1 cellular context compared by ENCODE assay signal in genomic region chr16:1325673-1326371, GRCh38.
TF ChIP-seq lines count a peak whose summit lies in the region.

No MANE protein-coding gene starts in this region.

TF ChIP-seq in HepG2, 621 proteins besides CTCF, POLR2A, EP300 and RAD21 (continues in another document):
- TF ChIP-seq PHF20 (CRISPR knock-in tag; IDR thresholded peaks at IDR 0.05) (no peak), ZNF790 (CRISPR knock-in tag; IDR thresholded peaks at IDR 0.05; ENCODE audit: borderline replicate concordance) (no peak), SMARCE1 (IDR thresholded peaks at IDR 0.05; ENCODE audit: borderline replicate concordance) (no peak), FOXK2 (IDR thresholded peaks at IDR 0.05) (no peak), ZFP36 (IDR thresholded peaks at IDR 0.05; ENCODE audit: borderline replicate concordance, low read depth, low read length, partially characterized antibody) (no peak), ZSCAN21 (CRISPR knock-in tag; IDR thresholded peaks at IDR 0.05; ENCODE audit: borderline replicate concordance) (no peak), EHMT2 (IDR thresholded peaks at IDR 0.05; ENCODE audit: borderline replicate concordance, low read depth, low read length) (no peak), ZNF205 (CRISPR knock-in tag; IDR thresholded peaks at IDR 0.05) (no peak), BCL3 (CRISPR knock-in tag; IDR thresholded peaks at IDR 0.05) (no peak), NR2C2 (CRISPR knock-in tag; IDR thresholded peaks at IDR 0.05; ENCODE audit: borderline replicate concordance) (no peak), ZNF570 (CRISPR knock-in tag; IDR thresholded peaks at IDR 0.05; ENCODE audit: borderline replicate concordance) (no peak), HCFC1 (IDR thresholded peaks at IDR 0.05; ENCODE audit: low read depth, low read length) (no peak), KDM5A (IDR thresholded peaks at IDR 0.05; ENCODE audit: borderline replicate concordance, low read length) (no peak), PCBP1 (IDR thresholded peaks at IDR 0.05; ENCODE audit: borderline replicate concordance, low read depth, low read length) (no peak), DBP (CRISPR knock-in tag; IDR thresholded peaks at IDR 0.05; ENCODE audit: not compliant biosample characterization) (no peak), THAP8 (CRISPR knock-in tag; IDR thresholded peaks at IDR 0.05; ENCODE audit: borderline replicate concordance) (no peak), ZFAT (CRISPR knock-in tag; conservative IDR thresholded peaks at IDR 0.05) (no peak), ZNF816 (CRISPR knock-in tag; IDR thresholded peaks at IDR 0.05; ENCODE audit: borderline replicate concordance) (no peak), KDM2A (CRISPR knock-in tag; IDR thresholded peaks at IDR 0.05; ENCODE audit: borderline replicate concordance, low read depth) (peak; percentile 33; the same call in 1 of the 2 replicates), RELA (CRISPR knock-in tag; IDR thresholded peaks at IDR 0.05) (no peak), PAF1 (CRISPR knock-in tag; IDR thresholded peaks at IDR 0.05) (0 out of 2 replicates have a peak, but pooled peaks have one; percentile 16), ZNF747 (CRISPR knock-in tag; IDR thresholded peaks at IDR 0.05; ENCODE audit: borderline replicate concordance) (no peak), ZNF33B (CRISPR knock-in tag; IDR thresholded peaks at IDR 0.05) (no peak), ISL2 (CRISPR knock-in tag; IDR thresholded peaks at IDR 0.05) (no peak), ZNF619 (CRISPR knock-in tag; IDR thresholded peaks at IDR 0.05) (no peak), NR2F2 (IDR thresholded peaks at IDR 0.05; ENCODE audit: borderline replicate concordance, low read depth) (no peak), AKAP8 (CRISPR knock-in tag; IDR thresholded peaks at IDR 0.05) (peak; percentile 79; the same call in 1 of the 2 replicates), MEIS1 (CRISPR knock-in tag; IDR thresholded peaks at IDR 0.05; ENCODE audit: borderline replicate concordance) (no peak), AGO2 (optimal IDR thresholded peaks at IDR 0.05; ENCODE audit: low read depth, low read length) (peak; percentile 99), ZNF614 (CRISPR knock-in tag; IDR thresholded peaks at IDR 0.05; ENCODE audit: borderline replicate concordance) (no peak), ZNF432 (CRISPR knock-in tag; IDR thresholded peaks at IDR 0.05; ENCODE audit: borderline replicate concordance) (no peak), ZC3H13 (CRISPR knock-in tag; IDR thresholded peaks at IDR 0.05) (peak; percentile 25; the same call in 1 of the 2 replicates), SNAPC4 (CRISPR knock-in tag; IDR thresholded peaks at IDR 0.05) (no peak), ZNF530 (CRISPR knock-in tag; IDR thresholded peaks at IDR 0.05; ENCODE audit: low read depth) (no peak), BORCS8-MEF2B (CRISPR knock-in tag; IDR thresholded peaks at IDR 0.05) (0 out of 2 replicates have a peak, but pooled peaks have one; percentile 30), ZNF589 (CRISPR knock-in tag; conservative IDR thresholded peaks at IDR 0.05) (no peak), HDAC2 (CRISPR knock-in tag; IDR thresholded peaks at IDR 0.05) (no peak)
- TF ChIP-seq, protein P1, sequence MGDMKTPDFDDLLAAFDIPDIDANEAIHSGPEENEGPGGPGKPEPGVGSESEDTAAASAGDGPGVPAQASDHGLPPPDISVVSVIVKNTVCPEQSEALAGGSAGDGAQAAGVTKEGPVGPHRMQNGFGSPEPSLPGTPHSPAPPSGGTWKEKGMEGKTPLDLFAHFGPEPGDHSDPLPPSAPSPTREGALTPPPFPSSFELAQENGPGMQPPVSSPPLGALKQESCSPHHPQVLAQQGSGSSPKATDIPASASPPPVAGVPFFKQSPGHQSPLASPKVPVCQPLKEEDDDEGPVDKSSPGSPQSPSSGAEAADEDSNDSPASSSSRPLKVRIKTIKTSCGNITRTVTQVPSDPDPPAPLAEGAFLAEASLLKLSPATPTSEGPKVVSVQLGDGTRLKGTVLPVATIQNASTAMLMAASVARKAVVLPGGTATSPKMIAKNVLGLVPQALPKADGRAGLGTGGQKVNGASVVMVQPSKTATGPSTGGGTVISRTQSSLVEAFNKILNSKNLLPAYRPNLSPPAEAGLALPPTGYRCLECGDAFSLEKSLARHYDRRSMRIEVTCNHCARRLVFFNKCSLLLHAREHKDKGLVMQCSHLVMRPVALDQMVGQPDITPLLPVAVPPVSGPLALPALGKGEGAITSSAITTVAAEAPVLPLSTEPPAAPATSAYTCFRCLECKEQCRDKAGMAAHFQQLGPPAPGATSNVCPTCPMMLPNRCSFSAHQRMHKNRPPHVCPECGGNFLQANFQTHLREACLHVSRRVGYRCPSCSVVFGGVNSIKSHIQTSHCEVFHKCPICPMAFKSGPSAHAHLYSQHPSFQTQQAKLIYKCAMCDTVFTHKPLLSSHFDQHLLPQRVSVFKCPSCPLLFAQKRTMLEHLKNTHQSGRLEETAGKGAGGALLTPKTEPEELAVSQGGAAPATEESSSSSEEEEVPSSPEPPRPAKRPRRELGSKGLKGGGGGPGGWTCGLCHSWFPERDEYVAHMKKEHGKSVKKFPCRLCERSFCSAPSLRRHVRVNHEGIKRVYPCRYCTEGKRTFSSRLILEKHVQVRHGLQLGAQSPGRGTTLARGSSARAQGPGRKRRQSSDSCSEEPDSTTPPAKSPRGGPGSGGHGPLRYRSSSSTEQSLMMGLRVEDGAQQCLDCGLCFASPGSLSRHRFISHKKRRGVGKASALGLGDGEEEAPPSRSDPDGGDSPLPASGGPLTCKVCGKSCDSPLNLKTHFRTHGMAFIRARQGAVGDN (CRISPR knock-in tag; IDR thresholded peaks at IDR 0.05): peak; percentile 29; the same call in 1 of the 2 replicates
- TF ChIP-seq, protein P2, sequence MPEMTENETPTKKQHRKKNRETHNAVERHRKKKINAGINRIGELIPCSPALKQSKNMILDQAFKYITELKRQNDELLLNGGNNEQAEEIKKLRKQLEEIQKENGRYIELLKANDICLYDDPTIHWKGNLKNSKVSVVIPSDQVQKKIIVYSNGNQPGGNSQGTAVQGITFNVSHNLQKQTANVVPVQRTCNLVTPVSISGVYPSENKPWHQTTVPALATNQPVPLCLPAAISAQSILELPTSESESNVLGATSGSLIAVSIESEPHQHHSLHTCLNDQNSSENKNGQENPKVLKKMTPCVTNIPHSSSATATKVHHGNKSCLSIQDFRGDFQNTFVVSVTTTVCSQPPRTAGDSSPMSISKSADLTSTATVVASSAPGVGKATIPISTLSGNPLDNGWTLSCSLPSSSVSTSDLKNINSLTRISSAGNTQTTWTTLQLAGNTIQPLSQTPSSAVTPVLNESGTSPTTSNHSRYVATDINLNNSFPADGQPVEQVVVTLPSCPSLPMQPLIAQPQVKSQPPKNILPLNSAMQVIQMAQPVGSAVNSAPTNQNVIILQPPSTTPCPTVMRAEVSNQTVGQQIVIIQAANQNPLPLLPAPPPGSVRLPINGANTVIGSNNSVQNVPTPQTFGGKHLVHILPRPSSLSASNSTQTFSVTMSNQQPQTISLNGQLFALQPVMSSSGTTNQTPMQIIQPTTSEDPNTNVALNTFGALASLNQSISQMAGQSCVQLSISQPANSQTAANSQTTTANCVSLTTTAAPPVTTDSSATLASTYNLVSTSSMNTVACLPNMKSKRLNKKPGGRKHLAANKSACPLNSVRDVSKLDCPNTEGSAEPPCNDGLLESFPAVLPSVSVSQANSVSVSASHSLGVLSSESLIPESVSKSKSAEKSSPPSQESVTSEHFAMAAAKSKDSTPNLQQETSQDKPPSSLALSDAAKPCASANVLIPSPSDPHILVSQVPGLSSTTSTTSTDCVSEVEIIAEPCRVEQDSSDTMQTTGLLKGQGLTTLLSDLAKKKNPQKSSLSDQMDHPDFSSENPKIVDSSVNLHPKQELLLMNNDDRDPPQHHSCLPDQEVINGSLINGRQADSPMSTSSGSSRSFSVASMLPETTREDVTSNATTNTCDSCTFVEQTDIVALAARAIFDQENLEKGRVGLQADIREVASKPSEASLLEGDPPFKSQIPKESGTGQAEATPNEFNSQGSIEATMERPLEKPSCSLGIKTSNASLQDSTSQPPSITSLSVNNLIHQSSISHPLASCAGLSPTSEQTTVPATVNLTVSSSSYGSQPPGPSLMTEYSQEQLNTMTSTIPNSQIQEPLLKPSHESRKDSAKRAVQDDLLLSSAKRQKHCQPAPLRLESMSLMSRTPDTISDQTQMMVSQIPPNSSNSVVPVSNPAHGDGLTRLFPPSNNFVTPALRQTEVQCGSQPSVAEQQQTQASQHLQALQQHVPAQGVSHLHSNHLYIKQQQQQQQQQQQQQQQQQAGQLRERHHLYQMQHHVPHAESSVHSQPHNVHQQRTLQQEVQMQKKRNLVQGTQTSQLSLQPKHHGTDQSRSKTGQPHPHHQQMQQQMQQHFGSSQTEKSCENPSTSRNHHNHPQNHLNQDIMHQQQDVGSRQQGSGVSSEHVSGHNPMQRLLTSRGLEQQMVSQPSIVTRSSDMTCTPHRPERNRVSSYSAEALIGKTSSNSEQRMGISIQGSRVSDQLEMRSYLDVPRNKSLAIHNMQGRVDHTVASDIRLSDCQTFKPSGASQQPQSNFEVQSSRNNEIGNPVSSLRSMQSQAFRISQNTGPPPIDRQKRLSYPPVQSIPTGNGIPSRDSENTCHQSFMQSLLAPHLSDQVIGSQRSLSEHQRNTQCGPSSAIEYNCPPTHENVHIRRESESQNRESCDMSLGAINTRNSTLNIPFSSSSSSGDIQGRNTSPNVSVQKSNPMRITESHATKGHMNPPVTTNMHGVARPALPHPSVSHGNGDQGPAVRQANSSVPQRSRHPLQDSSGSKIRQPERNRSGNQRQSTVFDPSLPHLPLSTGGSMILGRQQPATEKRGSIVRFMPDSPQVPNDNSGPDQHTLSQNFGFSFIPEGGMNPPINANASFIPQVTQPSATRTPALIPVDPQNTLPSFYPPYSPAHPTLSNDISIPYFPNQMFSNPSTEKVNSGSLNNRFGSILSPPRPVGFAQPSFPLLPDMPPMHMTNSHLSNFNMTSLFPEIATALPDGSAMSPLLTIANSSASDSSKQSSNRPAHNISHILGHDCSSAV (CRISPR knock-in tag; IDR thresholded peaks at IDR 0.05; ENCODE audit: borderline replicate concordance): no peak
- TF ChIP-seq, protein P3, sequence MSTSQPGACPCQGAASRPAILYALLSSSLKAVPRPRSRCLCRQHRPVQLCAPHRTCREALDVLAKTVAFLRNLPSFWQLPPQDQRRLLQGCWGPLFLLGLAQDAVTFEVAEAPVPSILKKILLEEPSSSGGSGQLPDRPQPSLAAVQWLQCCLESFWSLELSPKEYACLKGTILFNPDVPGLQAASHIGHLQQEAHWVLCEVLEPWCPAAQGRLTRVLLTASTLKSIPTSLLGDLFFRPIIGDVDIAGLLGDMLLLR (CRISPR knock-in tag; IDR thresholded peaks at IDR 0.05): no peak
- TF ChIP-seq, protein P4, sequence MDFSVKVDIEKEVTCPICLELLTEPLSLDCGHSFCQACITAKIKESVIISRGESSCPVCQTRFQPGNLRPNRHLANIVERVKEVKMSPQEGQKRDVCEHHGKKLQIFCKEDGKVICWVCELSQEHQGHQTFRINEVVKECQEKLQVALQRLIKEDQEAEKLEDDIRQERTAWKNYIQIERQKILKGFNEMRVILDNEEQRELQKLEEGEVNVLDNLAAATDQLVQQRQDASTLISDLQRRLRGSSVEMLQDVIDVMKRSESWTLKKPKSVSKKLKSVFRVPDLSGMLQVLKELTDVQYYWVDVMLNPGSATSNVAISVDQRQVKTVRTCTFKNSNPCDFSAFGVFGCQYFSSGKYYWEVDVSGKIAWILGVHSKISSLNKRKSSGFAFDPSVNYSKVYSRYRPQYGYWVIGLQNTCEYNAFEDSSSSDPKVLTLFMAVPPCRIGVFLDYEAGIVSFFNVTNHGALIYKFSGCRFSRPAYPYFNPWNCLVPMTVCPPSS (IDR thresholded peaks at IDR 0.05): no peak
